ENCODE assay signal across 8 cellular contexts in the genomic region with DNA sequence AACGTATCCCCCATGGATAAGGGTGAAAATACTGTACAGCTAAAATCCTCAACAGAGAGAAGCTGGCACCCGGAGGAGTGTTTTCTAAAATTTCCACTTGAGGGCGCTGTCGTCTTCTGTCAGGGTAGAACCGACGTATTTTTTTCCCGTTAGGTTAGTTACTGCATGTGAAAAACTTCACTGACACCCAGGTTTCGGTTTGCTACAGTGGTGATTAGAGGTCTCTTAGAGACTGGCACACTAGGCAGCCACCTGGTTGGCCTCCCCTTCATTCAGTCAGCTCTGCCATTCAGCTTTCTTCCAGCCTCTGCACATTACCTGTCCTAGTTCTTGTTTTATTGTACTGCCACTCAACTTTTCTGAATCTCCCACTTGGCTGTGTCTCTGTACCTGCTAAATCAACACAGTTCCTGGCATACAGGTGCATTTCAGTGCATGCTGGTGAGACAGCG. TPM values are rescaled to one million over a fixed set of nuclear protein-coding genes. Genes with fewer than 3 reads are reported as not detected.
A peak's percentile ranks its signal among the peaks of the same experiment; 100 is the strongest.
DNase-seq lines count a peak whose midpoint lies in the region; ATAC-seq lines count a peak whose summit lies in the region.

No MANE protein-coding gene starts in this region.

- peaks cover 33% of the 10 kb centered on the region for H3K27me3 Mint-ChIP-seq in activated CD4-positive, alpha-beta T cell treated with anti-CD3 and anti-CD28 coated beads, Interleukin-2, amount 10 ng/mL, durations not matched to agents 7 days and 5 days
- H3K27me3 Mint-ChIP-seq in memory B cell: peaks cover 10% of the 10 kb centered on the region

- CTCF ChIA-PET in activated CD4-positive, alpha-beta T cell treated with anti-CD3 and anti-CD28 coated beads, Interleukin-2, amount 10 ng/mL, durations not matched to agents 7 days and 5 days (lab: Charles Lee): interaction anchor here (1.0 to 2.8 kb wide), 5 partner anchors 25 to 289 kb away, joined by 3 to 14 read pairs (median 3); no protein-coding TSS in a partner anchor

- peaks cover 7% of the 10 kb centered on the region for H3K4me1 Mint-ChIP-seq in activated CD4-positive, alpha-beta T cell treated with anti-CD3 and anti-CD28 coated beads, Interleukin-2, amount 10 ng/mL, durations not matched to agents 7 days and 5 days
- no peaks in the 10 kb centered on the region for H3K4me1 Mint-ChIP-seq in memory B cell

- ATAC-seq in HG02623 (IDR thresholded peaks at IDR 0.05; ENCODE audit: unreplicated experiment) (peak; percentile 77), memory B cell (ENCODE audit: low read depth) (peak; percentile 67), HG03469 (IDR thresholded peaks at IDR 0.05; ENCODE audit: unreplicated experiment) (no peak)

- H3K9me3 Mint-ChIP-seq in activated CD4-positive, alpha-beta T cell treated with anti-CD3 and anti-CD28 coated beads, Interleukin-2, amount 10 ng/mL, durations not matched to agents 7 days and 5 days: no peaks in the 10 kb centered on the region
- no peaks in the 10 kb centered on the region for H3K9me3 Mint-ChIP-seq in memory B cell

- POLR2A ChIA-PET in activated CD4-positive, alpha-beta T cell treated with anti-CD3 and anti-CD28 coated beads, Interleukin-2, amount 10 ng/mL, durations not matched to agents 7 days and 5 days (lab: Charles Lee): interaction anchor here (0.6 kb wide), 1 partner anchor 211 kb away, joined by 3 read pairs; no protein-coding TSS in a partner anchor

- H3K4me3 Mint-ChIP-seq in activated CD4-positive, alpha-beta T cell treated with anti-CD3 and anti-CD28 coated beads, Interleukin-2, amount 10 ng/mL, durations not matched to agents 7 days and 5 days: no peak overlapping the region
- no peak overlapping the region for H3K4me3 Mint-ChIP-seq in memory B cell

- peak; percentile 34 for DNase-seq in GDM1 (lab: John Stamatoyannopoulos, UW)
- DNase-seq in NCI-H226: peak; percentile 15
- peak; percentile 72 for DNase-seq in activated CD4-positive, alpha-beta T cell treated with anti-CD3 and anti-CD28 coated beads, Interleukin-2, amount 10 ng/mL, durations not matched to agents 7 days and 5 days
- peak; percentile 76 for DNase-seq in dermis blood vessel endothelial cell
- peak; percentile 57 to 58 for DNase-seq in memory B cell (ENCODE audit: low spot score in 2 of 2)
- peak; percentile 33 for DNase-seq in stimulated activated CD8-positive, alpha-beta memory T cell treated with anti-CD3 and anti-CD28 coated beads, Interleukin-4, amount 100 ng/mL, for 24 hours (ENCODE audit: low read depth)

- no peak overlapping the region for H3K27ac Mint-ChIP-seq in activated CD4-positive, alpha-beta T cell treated with anti-CD3 and anti-CD28 coated beads, Interleukin-2, amount 10 ng/mL, durations not matched to agents 7 days and 5 days
- H3K27ac Mint-ChIP-seq in memory B cell: no peak overlapping the region

- no peaks in the 10 kb centered on the region for H3K36me3 Mint-ChIP-seq in activated CD4-positive, alpha-beta T cell treated with anti-CD3 and anti-CD28 coated beads, Interleukin-2, amount 10 ng/mL, durations not matched to agents 7 days and 5 days (ENCODE audit: low read depth)
- no peaks in the 10 kb centered on the region for H3K36me3 Mint-ChIP-seq in memory B cell

RNA-seq across cellular contexts. Expression of a gene that starts 18.4 kb away (rescaled TPM):
- not detected for total RNA-seq in activated CD4-positive, alpha-beta T cell treated with anti-CD3 and anti-CD28 coated beads, Interleukin-2, amount 10 ng/mL, durations not matched to agents 7 days and 5 days
- not detected in 2 replicates for total RNA-seq in dermis blood vessel endothelial cell

Comparison
In these comparisons a context has a peak if more than half of its experiments do, and no peak if none do; other contexts are left out.
1. DNase-seq: peak in every context shown above with its lines; median percentile 76 in dermis blood vessel endothelial cell; 72 in activated CD4-positive, alpha-beta T cell treated with anti-CD3 and anti-CD28 coated beads, Interleukin-2, amount 10 ng/mL, durations not matched to agents 7 days and 5 days; 58 in memory B cell; 34 in GDM1; 33 in stimulated activated CD8-positive, alpha-beta memory T cell treated with anti-CD3 and anti-CD28 coated beads, Interleukin-4, amount 100 ng/mL, for 24 hours; 15 in NCI-H226.